In genomic region chr1:55210990-55211389, GRCh38 we compare ENCODE assay signal across 9 cellular contexts. TPM values are rescaled to one million over a fixed set of nuclear protein-coding genes. Genes with fewer than 3 reads are reported as not detected.
DNase-seq lines count a peak whose midpoint lies in the region; ATAC-seq and TF ChIP-seq lines count a peak whose summit lies in the region.
"Had no signal": no experiment of that assay in that cellular context is flagged by ENCODE, and none has a peak within 500 bp of the region (broad histone marks: within the 10 kb centered on the region; RNA-seq: fewer than 3 reads in every experiment).

No MANE protein-coding gene starts in this region.

- no peaks in the 10 kb centered on the region for H3K27me3 ChIP-seq in CD8-positive, alpha-beta T cell (ENCODE audit: insufficient read depth, low read length)
- no peaks in the 10 kb centered on the region for H3K27me3 ChIP-seq in neutrophil

- BruUV-seq in MCF 10A (replicated peaks; lab: Mats Ljungman, UMichigan) = no TSS peak

- ATAC-seq in CD8-positive, alpha-beta T cell = no peak
- ATAC-seq in HG03280 (IDR thresholded peaks at IDR 0.05; ENCODE audit: unreplicated experiment) = no peak

- H3K27ac ChIP-seq in CD8-positive, alpha-beta T cell (ENCODE audit: low read depth, low read length) = no peak overlapping the region
- H3K27ac ChIP-seq in neutrophil = peak overlapping the region; percentile 90

- TF ChIP-seq CTCF in CD8-positive, alpha-beta T cell (IDR thresholded peaks at IDR 0.05) = no peak
- no peak for TF ChIP-seq CTCF in MCF 10A (IDR thresholded peaks at IDR 0.05; ENCODE audit: unreplicated experiment)
- no peak for TF ChIP-seq CTCF in neutrophil (IDR thresholded peaks at IDR 0.05)

- CTCF ChIA-PET in CD8-positive, alpha-beta T cell (lab: Charles Lee) = no interaction called here
- CTCF ChIA-PET in MCF 10A (lab: Yijun Ruan, JAX) = interaction anchor here (0.6 to 1.1 kb wide), 2 partner anchors 68 to 776 kb away, joined by 5 to 6 read pairs; no protein-coding TSS in a partner anchor

- H3K4me3 ChIP-seq in CD8-positive, alpha-beta T cell (ENCODE audit: low read depth, low read length) = no peak overlapping the region
- peak overlapping the region in 1 of 2 experiments; percentile 7 for H3K4me3 ChIP-seq in neutrophil (ENCODE audit: low read depth in 1 of 2, low read length in 1 of 2)

- H3K27me3 Mint-ChIP-seq in CD8-positive, alpha-beta T cell (ENCODE audit: low read depth) = no peaks in the 10 kb centered on the region
- H3K27me3 Mint-ChIP-seq in IgD-negative memory B cell (no peaks in the 10 kb centered on the region), MCF 10A (ENCODE audit: insufficient read depth, unreplicated experiment) (no peaks in the 10 kb centered on the region)

- DNase-seq in CD8-positive, alpha-beta T cell = no peak
- DNase-seq in MCF 10A (ENCODE audit: unreplicated experiment) = no peak
- no peak for DNase-seq in NCI-H226
- DNase-seq in activated gamma-delta T cell (lab: John Stamatoyannopoulos, UW) = no peak
- no peak for DNase-seq in stimulated activated CD4-positive, alpha-beta T cell treated with anti-CD3 and anti-CD28 coated beads, Interleukin-2, amount 100 ng/mL, for 24 hours
- DNase-seq: activated effector memory CD4-positive, alpha-beta T cell treated with Interleukin-2 at 50 U/mL for 16 hours had no signal

- H3K9me3 Mint-ChIP-seq in CD8-positive, alpha-beta T cell = no peaks in the 10 kb centered on the region
- no peaks in the 10 kb centered on the region for H3K9me3 Mint-ChIP-seq in IgD-negative memory B cell
- no peaks in the 10 kb centered on the region for H3K9me3 Mint-ChIP-seq in MCF 10A (ENCODE audit: unreplicated experiment)

- POLR2A ChIA-PET in CD8-positive, alpha-beta T cell (lab: Charles Lee) = interaction anchor here (1.2 to 3.6 kb wide), 2 partner anchors 11 to 21 kb away, joined by 3 to 13 read pairs; no protein-coding TSS in a partner anchor
- POLR2A ChIA-PET in MCF 10A (lab: Yijun Ruan, JAX) = interaction anchor here (0.6 to 3.2 kb wide), 2 partner anchors 16 to 643 kb away, joined by 3 to 15 read pairs; no protein-coding TSS in a partner anchor

- H3K4me3 Mint-ChIP-seq in CD8-positive, alpha-beta T cell = peak overlapping the region; percentile 66
- peak overlapping the region; percentile 77 to 97 (median 90) for H3K4me3 Mint-ChIP-seq in IgD-negative memory B cell
- peak overlapping the region; percentile 85 for H3K4me3 Mint-ChIP-seq in MCF 10A (ENCODE audit: unreplicated experiment)

- H3K36me3 Mint-ChIP-seq in CD8-positive, alpha-beta T cell = peaks cover 14% of the 10 kb centered on the region
- no peaks in the 10 kb centered on the region for H3K36me3 Mint-ChIP-seq in IgD-negative memory B cell
- peaks cover 11% of the 10 kb centered on the region for H3K36me3 Mint-ChIP-seq in MCF 10A (ENCODE audit: insufficient read depth, unreplicated experiment)

- H3K4me1 ChIP-seq in CD8-positive, alpha-beta T cell (ENCODE audit: insufficient read depth, low read length) = peaks cover 37% of the 10 kb centered on the region
- peaks cover 49 to 52% of the 10 kb centered on the region in 2 experiments for H3K4me1 ChIP-seq in neutrophil (ENCODE audit: control insufficient read depth in 1 of 2, insufficient read depth in 1 of 2, low read depth in 1 of 2, low read length in 1 of 2)

- H3K4me1 Mint-ChIP-seq in CD8-positive, alpha-beta T cell (ENCODE audit: low read depth) = peaks cover 80% of the 10 kb centered on the region
- H3K4me1 Mint-ChIP-seq in IgD-negative memory B cell (peaks cover 40 to 55% (median 46%) of the 10 kb centered on the region in 3 donors), MCF 10A (ENCODE audit: insufficient read depth, unreplicated experiment) (peaks cover 50% of the 10 kb centered on the region)

- no peaks in the 10 kb centered on the region for H3K9me3 ChIP-seq in CD8-positive, alpha-beta T cell (ENCODE audit: low read length)
- H3K9me3 ChIP-seq in neutrophil = no peaks in the 10 kb centered on the region

- H3K27ac Mint-ChIP-seq in CD8-positive, alpha-beta T cell = peak overlapping the region; percentile 78
- H3K27ac Mint-ChIP-seq in IgD-negative memory B cell = peak overlapping the region; percentile 76 to 91 (median 89)
- peak overlapping the region; percentile 60 for H3K27ac Mint-ChIP-seq in MCF 10A (ENCODE audit: low read depth, unreplicated experiment)

- intact Hi-C loops in CD8-positive, alpha-beta T cell (cut with DNase I, micrococcal nuclease) = loop anchor here in 1 of 2 experiments (5.0 to 10.0 kb wide), 3 partner anchors 46 to 806 kb away; partner anchors contain the start of gene SSBP3
- intact Hi-C loops in MCF 10A (cut with micrococcal nuclease) = no loop called here

- H3K36me3 ChIP-seq in CD8-positive, alpha-beta T cell (ENCODE audit: insufficient read depth, low read length) = no peaks in the 10 kb centered on the region
- no peaks in the 10 kb centered on the region for H3K36me3 ChIP-seq in neutrophil

RNA-seq across cellular contexts. Expression of gene USP24, which starts 4.2 kb away (rescaled TPM):
- total RNA-seq in CD8-positive, alpha-beta T cell = 10 to 100 TPM; 74.0 to 79.6 TPM
- polyA plus RNA-seq in IgD-negative memory B cell = 10.2 TPM
- 38.0 and 45.7 TPM in 2 replicates for total RNA-seq in MCF 10A (2022)
